ENCODE assay signal across 8 cellular contexts in genomic region chr1:207404849-207405525, GRCh38. TPM values are rescaled to one million over a fixed set of nuclear protein-coding genes. Genes with fewer than 3 reads are reported as not detected.
DNase-seq lines count a peak whose midpoint lies in the region; ATAC-seq and TF ChIP-seq lines count a peak whose summit lies in the region.

No MANE protein-coding gene starts in this region.

- peak; percentile 52 for ATAC-seq in GM21786 (IDR thresholded peaks at IDR 0.05; ENCODE audit: unreplicated experiment)
- ATAC-seq in T-cell (replicated peaks in 1 of 4), result peak; percentile 65 to 83 (median 70)
- ATAC-seq in HG03139 (IDR thresholded peaks at IDR 0.05; ENCODE audit: unreplicated experiment), result no peak

- no peaks in the 10 kb centered on the region for H3K27me3 ChIP-seq in neutrophil

- POLR2A ChIA-PET in T-cell (lab: Charles Lee), result interaction anchor here (0.6 kb wide), 2 partner anchors 217 to 765 kb away, joined by 3 to 5 read pairs; no protein-coding TSS in a partner anchor

- no peaks in the 10 kb centered on the region for H3K36me3 Mint-ChIP-seq in T-cell

- TF ChIP-seq CTCF in fibroblast of the aortic adventitia (IDR thresholded peaks at IDR 0.05; ENCODE audit: insufficient read depth, low read length) (peak; percentile 75), neutrophil (IDR thresholded peaks at IDR 0.05) (peak; percentile 68)

- no peaks in the 10 kb centered on the region for H3K9me3 Mint-ChIP-seq in T-cell

- H3K4me1 Mint-ChIP-seq in T-cell, result no peaks in the 10 kb centered on the region

- CTCF ChIA-PET in T-cell (lab: Charles Lee), result interaction anchor here (0.6 to 3.0 kb wide), 26 partner anchors 80 to 987 kb away, joined by 3 to 35 read pairs (median 4); no protein-coding TSS in a partner anchor

- no peaks in the 10 kb centered on the region for H3K36me3 ChIP-seq in neutrophil

- DNase-seq in COLO829 (ENCODE audit: low spot score) (peak; percentile 79), NCI-H146 treated with DMSO at 0.1 percent for 48 hours (lab: John Stamatoyannopoulos, UW; ENCODE audit: unreplicated experiment) (peak; percentile 45), T-cell (peak in 3 of 34 experiments; percentile 6 to 11 (median 6)), fibroblast of the aortic adventitia (ENCODE audit: low read depth) (peak; percentile 85)
- no peak for DNase-seq in stimulated activated CD4-positive, alpha-beta T cell treated with anti-CD3 and anti-CD28 coated beads, Interleukin-1b, Interleukin-23, amount 100 ng/mL, for 48 hours

- no peak overlapping the region for H3K27ac Mint-ChIP-seq in T-cell

- H3K27ac ChIP-seq in neutrophil, result no peak overlapping the region

- no peaks in the 10 kb centered on the region for H3K27me3 Mint-ChIP-seq in T-cell

- H3K4me3 ChIP-seq in fibroblast of the aortic adventitia (ENCODE audit: low read depth, low read length) (no peak overlapping the region), neutrophil (ENCODE audit: low read depth in 1 of 2, low read length in 1 of 2) (no peak overlapping the region)

- peaks cover 28 to 31% of the 10 kb centered on the region in 2 experiments for H3K4me1 ChIP-seq in neutrophil (ENCODE audit: control insufficient read depth in 1 of 2, insufficient read depth in 1 of 2, low read depth in 1 of 2, low read length in 1 of 2)

- H3K4me3 Mint-ChIP-seq in T-cell, result no peak overlapping the region

- H3K9me3 ChIP-seq in neutrophil, result no peaks in the 10 kb centered on the region

RNA-seq across cellular contexts. Expression of gene CR2, which starts 49.1 kb away (rescaled TPM):
- total RNA-seq in T-cell, result 1 to 10 TPM; 1.4 to 4.6 (median 2.1) TPM
- not detected in 2 replicates for total RNA-seq in fibroblast of the aortic adventitia (ENCODE audit: low replicate concordance)
